9 cellular contexts compared by ENCODE assay signal in the genomic region with DNA sequence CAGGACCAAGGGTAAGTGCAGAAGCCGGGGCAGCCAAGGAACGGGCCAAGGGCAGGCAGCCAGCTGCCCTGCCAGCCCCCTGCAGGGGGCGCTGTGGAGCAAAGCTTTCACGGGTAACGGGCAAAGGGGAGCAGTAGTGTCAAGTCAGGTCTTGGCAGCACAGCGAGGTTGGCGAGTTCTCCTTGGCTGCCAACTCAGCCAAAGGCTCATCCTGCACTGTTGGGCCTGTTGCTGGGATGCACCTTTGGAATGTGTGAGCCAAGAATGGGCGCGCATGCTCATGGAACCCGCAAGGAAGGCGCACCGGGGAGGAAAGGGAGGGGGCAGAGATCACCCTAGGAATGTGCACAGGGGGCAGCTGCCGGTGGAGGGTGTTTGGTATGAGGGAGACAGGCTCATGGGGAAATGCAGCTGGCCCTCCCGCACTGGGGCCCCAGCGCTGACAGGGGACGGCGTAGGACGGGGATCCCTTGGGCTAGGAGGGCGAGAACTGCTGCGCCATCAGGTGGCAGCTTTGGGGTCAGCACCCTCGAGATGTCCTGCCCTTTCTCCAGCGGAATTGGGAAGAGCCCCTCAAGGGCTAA.
DNase-seq lines count a peak whose midpoint lies in the region; ATAC-seq and TF ChIP-seq lines count a peak whose summit lies in the region.
"Had no signal": no experiment of that assay in that cellular context is flagged by ENCODE, and none has a peak within 500 bp of the region (broad histone marks: within the 10 kb centered on the region; RNA-seq: fewer than 3 reads in every experiment).

No MANE protein-coding gene starts in this region.

- peak; percentile 76 for TF ChIP-seq CTCF in SU-DHL-6 (IDR thresholded peaks at IDR 0.05; ENCODE audit: insufficient read depth, low read length, poor library complexity, severe bottlenecking)
- peak; percentile 11 to 56 (median 34) for TF ChIP-seq CTCF in adrenal gland (IDR thresholded peaks at IDR 0.05)

- H3F3A ChIP-seq in SU-DHL-6 (ENCODE audit: insufficient read depth), result no peaks in the 10 kb centered on the region

- peak; percentile 76 for ATAC-seq in HG03103 (IDR thresholded peaks at IDR 0.05; ENCODE audit: low read depth, unreplicated experiment)

- H3K9me2 ChIP-seq in SU-DHL-6 (replicated peaks; ENCODE audit: insufficient read depth, low read length), result no peaks in the 10 kb centered on the region

- no peak overlapping the region for H3K4me3 ChIP-seq in SU-DHL-6 (ENCODE audit: insufficient read depth, low read length, poor library complexity, severe bottlenecking)
- no peak overlapping the region for H3K4me3 ChIP-seq in adrenal gland
- peak overlapping the region; percentile 27; the same call in 1 of the 2 replicates for H3K4me3 ChIP-seq in iPS DF 6.9 (ENCODE audit: low read length)
- H3K4me3 ChIP-seq: BLaER1 treated with 17β-estradiol and CSF1 and Interleukin-3, amounts not matched to agents 10 nM and 100 nM had no signal

- H3K9ac ChIP-seq in SU-DHL-6 (ENCODE audit: low read length), result no peak overlapping the region; the same call in 1 of the 2 replicates
- H3K9ac ChIP-seq: BLaER1 treated with 17β-estradiol and CSF1 and Interleukin-3, amounts not matched to agents 10 nM and 100 nM had no signal

- H3K9me3 ChIP-seq in SU-DHL-6 (ENCODE audit: insufficient read depth, low read length), result no peaks in the 10 kb centered on the region
- no peaks in the 10 kb centered on the region for H3K9me3 ChIP-seq in adrenal gland (replicated peaks in 1 of 3)
- H3K9me3 ChIP-seq in iPS DF 6.9 (ENCODE audit: control insufficient read depth, insufficient read depth, low read length), result no peaks in the 10 kb centered on the region
- H3K9me3 ChIP-seq: BLaER1 treated with 17β-estradiol and CSF1 and Interleukin-3, amounts not matched to agents 10 nM and 100 nM had no signal

- DNase-seq in NCI-H146 (lab: John Stamatoyannopoulos, UW) (peak; percentile 9), NCI-H146 treated with DMSO at 0.1 percent for 48 hours (lab: John Stamatoyannopoulos, UW; ENCODE audit: unreplicated experiment) (no peak), adrenal gland (peak; percentile 18 to 57 (median 28)), iPS DF 6.9 (ENCODE audit: low read depth, low spot score) (peak; percentile 54), SHP77 treated with DMSO at 0.1 percent for 48 hours (lab: John Stamatoyannopoulos, UW) (no peak)
- DNase-seq in stimulated activated CD4-positive, alpha-beta T cell treated with anti-CD3 and anti-CD28 coated beads, Interleukin-15, amount 100 ng/mL, for 24 hours, result peak; percentile 76

- no peaks in the 10 kb centered on the region for H3K4me1 ChIP-seq in adrenal gland (replicated peaks in 1 of 2)
- no peaks in the 10 kb centered on the region for H3K4me1 ChIP-seq in iPS DF 6.9 (ENCODE audit: control insufficient read depth, insufficient read depth, low read length)
- H3K4me1 ChIP-seq: BLaER1 treated with 17β-estradiol and CSF1 and Interleukin-3, amounts not matched to agents 10 nM and 100 nM had no signal

- H3K36me3 ChIP-seq in SU-DHL-6 (ENCODE audit: low read length), result no peaks in the 10 kb centered on the region
- no peaks in the 10 kb centered on the region for H3K36me3 ChIP-seq in adrenal gland (replicated peaks in 1 of 2)
- no peaks in the 10 kb centered on the region for H3K36me3 ChIP-seq in iPS DF 6.9 (ENCODE audit: control insufficient read depth, insufficient read depth, low read length)
- H3K36me3 ChIP-seq: BLaER1 treated with 17β-estradiol and CSF1 and Interleukin-3, amounts not matched to agents 10 nM and 100 nM had no signal

- H3K79me2 ChIP-seq in SU-DHL-6 (ENCODE audit: insufficient read depth, low read length), result no peaks in the 10 kb centered on the region

- no peaks in the 10 kb centered on the region for H3K27me3 ChIP-seq in SU-DHL-6 (ENCODE audit: low read length)
- H3K27me3 ChIP-seq in adrenal gland, result peaks cover 21% of the 10 kb centered on the region
- H3K27me3 ChIP-seq in iPS DF 6.9 (ENCODE audit: control insufficient read depth, insufficient read depth, low read length), result no peaks in the 10 kb centered on the region
- H3K27me3 ChIP-seq: BLaER1 treated with 17β-estradiol and CSF1 and Interleukin-3, amounts not matched to agents 10 nM and 100 nM had no signal

- no peak for TF ChIP-seq POLR2A in adrenal gland (IDR thresholded peaks at IDR 0.05)

- H3K27ac ChIP-seq in SU-DHL-6 (ENCODE audit: low read depth, low read length), result no peak overlapping the region
- no peak overlapping the region for H3K27ac ChIP-seq in adrenal gland
- H3K27ac ChIP-seq in iPS DF 6.9 (ENCODE audit: low read length), result no peak overlapping the region
- H3K27ac ChIP-seq: BLaER1 treated with 17β-estradiol and CSF1 and Interleukin-3, amounts not matched to agents 10 nM and 100 nM had no signal

- H2AFZ ChIP-seq in SU-DHL-6 (ENCODE audit: low read depth, low read length, severe bottlenecking), result peak overlapping the region; percentile 57

- H3K4me2 ChIP-seq in SU-DHL-6 (ENCODE audit: low read depth, low read length, poor library complexity, severe bottlenecking), result peak overlapping the region; percentile 47
- H3K4me2 ChIP-seq: BLaER1 treated with 17β-estradiol and CSF1 and Interleukin-3, amounts not matched to agents 10 nM and 100 nM had no signal

- intact Hi-C loops in adrenal gland (cut with DNase I), result no loop called here

- no peaks in the 10 kb centered on the region for H4K20me1 ChIP-seq in SU-DHL-6 (ENCODE audit: low read depth, low read length)
- H4K20me1 ChIP-seq: BLaER1 treated with 17β-estradiol and CSF1 and Interleukin-3, amounts not matched to agents 10 nM and 100 nM had no signal

- 2 to 8% (median 5%) methylated on average over 15 to 22 of the region's 22 CpGs for WGBS in adrenal gland, 4 donors
- WGBS in iPS DF 6.9 (ENCODE audit: insufficient coverage, insufficient read length), result no CpG with 5 or more reads among the region's 22 CpGs

Comparison
In these comparisons a context has a peak if more than half of its experiments do, and no peak if none do; other contexts are left out.
1. DNase-seq: peak in NCI-H146 (single experiment), adrenal gland (7 of 7), iPS DF 6.9 (single experiment) and stimulated activated CD4-positive, alpha-beta T cell treated with anti-CD3 and anti-CD28 coated beads, Interleukin-15, amount 100 ng/mL, for 24 hours (single experiment); none in NCI-H146 treated with DMSO at 0.1 percent for 48 hours (single experiment) and SHP77 treated with DMSO at 0.1 percent for 48 hours (single experiment).